In genomic region chr19:38335949-38336637, GRCh38 we compare ENCODE assay signal across 8 cellular contexts. TPM values are rescaled to one million over a fixed set of nuclear protein-coding genes. Genes with fewer than 3 reads are reported as not detected.
DNase-seq lines count a peak whose midpoint lies in the region; ATAC-seq, FAIRE-seq and TF ChIP-seq lines count a peak whose summit lies in the region.

No MANE protein-coding gene starts in this region.

- no peaks in the 10 kb centered on the region for H4K20me1 ChIP-seq in K562 (replicated peaks; ENCODE audit: control insufficient read depth, insufficient read depth, low read length)

- intact Hi-C loops in K562 (cut with micrococcal nuclease) (loop anchor here (1.0 to 5.0 kb wide), 7 partner anchors 20 to 433 kb away; partner anchors contain the start of genes GGN, PSMD8 and SPRED3), sigmoid colon (cut with DNase I) (loop anchor here (1.0 to 10.0 kb wide), 3 partner anchors 38 to 789 kb away; partner anchors contain the start of genes PAK4 and PSMD8)

- peak overlapping the region; percentile 95 for H3K4me2 ChIP-seq in K562 (ENCODE audit: insufficient read depth, low read length)

- no peak for TF ChIP-seq EP300 in K562 (IDR thresholded peaks at IDR 0.05; ENCODE audit: low read length)
- TF ChIP-seq EP300 in sigmoid colon (IDR thresholded peaks at IDR 0.05) = no peak

- H3K9me3 ChIP-seq in K562 (replicated peaks; ENCODE audit: control insufficient read depth, insufficient read depth, low read depth, low read length) (no peaks in the 10 kb centered on the region), iPS DF 6.9 (ENCODE audit: control insufficient read depth, insufficient read depth, low read length) (no peaks in the 10 kb centered on the region), sigmoid colon (no peaks in the 10 kb centered on the region)

- H3K4me3 ChIP-seq in K562 = peak overlapping the region; percentile 85
- H3K4me3 ChIP-seq in iPS DF 6.9 (ENCODE audit: low read length) = peak overlapping the region; percentile 67; the same call in 1 of the 2 replicates
- H3K4me3 ChIP-seq in sigmoid colon = peak overlapping the region; percentile 52 to 69 (median 64)

- peak; percentile 96 for DNase-seq in A172 (ENCODE audit: low spot score)
- DNase-seq in NCI-H2107 (lab: John Stamatoyannopoulos, UW) = peak; percentile 65
- peak; percentile 92 to 98 (median 94) for DNase-seq in K562 (ENCODE audit: extremely low read depth in 1 of 4, low spot score in 3 of 4)
- DNase-seq in iPS DF 6.9 (ENCODE audit: low read depth, low spot score) = peak; percentile 74
- DNase-seq in sigmoid colon = peak; percentile 99

- in situ Hi-C loops in K562 (cut with MboI) = loop anchor here (25.0 kb wide), 1 partner anchor 424 kb away; the partner anchor contains the start of genes SIPA1L3 and WDR87

- TF ChIP-seq CTCF in K562 (IDR thresholded peaks at IDR 0.05 in 2 of 3, conservative IDR thresholded peaks at IDR 0.05 in 1 of 3; ENCODE audit: insufficient read depth in 2 of 3, low read depth in 1 of 3, low read length in 3 of 3) (no peak), sigmoid colon (IDR thresholded peaks at IDR 0.05) (no peak)

- BruUV-seq in K562 (replicated peaks; lab: Mats Ljungman, UMichigan) = no TSS peak

- CTCF ChIA-PET in K562 (lab: Yijun Ruan, JAX; ENCODE audit: low intra/inter-chr PET ratio) = interaction anchor here (0.6 to 3.6 kb wide), 6 partner anchors 92 to 434 kb away, joined by 3 to 41 read pairs (median 12); no protein-coding TSS in a partner anchor

- TF ChIP-seq POLR2A in K562 (conservative IDR thresholded peaks at IDR 0.05) (peak; percentile 74), sigmoid colon (IDR thresholded peaks at IDR 0.05) (peak in 1 of 2 donors; percentile 58)

- H3K36me3 ChIP-seq in K562 (ENCODE audit: control insufficient read depth, insufficient read depth, low read length) = no peaks in the 10 kb centered on the region
- no peaks in the 10 kb centered on the region for H3K36me3 ChIP-seq in iPS DF 6.9 (ENCODE audit: control insufficient read depth, insufficient read depth, low read length)
- H3K36me3 ChIP-seq in sigmoid colon = peaks cover 0 to 6% (median 2%) of the 10 kb centered on the region in 4 donors

- ATAC-seq in GM18520 (IDR thresholded peaks at IDR 0.05; ENCODE audit: unreplicated experiment) (peak; percentile 63), HG03060 (IDR thresholded peaks at IDR 0.05; ENCODE audit: low read depth, unreplicated experiment) (peak; percentile 58), K562 (peak; percentile 92)

- H3K79me2 ChIP-seq in K562 (ENCODE audit: control insufficient read depth, insufficient read depth, low read length) = peaks cover 2% of the 10 kb centered on the region; the same call in 1 of the 3 replicates

- H3K9ac ChIP-seq in K562 (ENCODE audit: insufficient read depth in 1 of 2, low read depth in 2 of 2, low read length in 2 of 2) = peak overlapping the region; percentile 71 to 86

- TF ChIP-seq RAD21 in K562 (CRISPR knock-in tag; conservative IDR thresholded peaks at IDR 0.05 in 1 of 2, IDR thresholded peaks at IDR 0.05 in 1 of 2) = no peak

- peak overlapping the region; percentile 88 for H3K27ac ChIP-seq in K562 (ENCODE audit: extremely low read depth, low read depth, low read length)
- H3K27ac ChIP-seq in iPS DF 6.9 (ENCODE audit: low read length) = no peak overlapping the region
- H3K27ac ChIP-seq in sigmoid colon = peak overlapping the region; percentile 92 to 98 (median 94)

- H3K4me1 ChIP-seq in K562 (replicated peaks in 1 of 2; ENCODE audit: control insufficient read depth in 2 of 2, insufficient read depth in 2 of 2, low read length in 2 of 2) = peaks cover 13 to 34% of the 10 kb centered on the region in 2 experiments; a peak in 4 of 5 replicates
- no peaks in the 10 kb centered on the region for H3K4me1 ChIP-seq in iPS DF 6.9 (ENCODE audit: control insufficient read depth, insufficient read depth, low read length)
- H3K4me1 ChIP-seq in sigmoid colon = peaks cover 0 to 17% (median 14%) of the 10 kb centered on the region in 4 donors

- FAIRE-seq in TTC549 (lab: Jason Lieb, UNC) = peak; percentile 90
- FAIRE-seq in K562 (lab: Jason Lieb, UNC) = peak; percentile 88

- WGBS in K562 (ENCODE audit: insufficient coverage, low coverage, missing lambda C conversion rate) = 0% methylated on average over 27 of the region's 52 CpGs
- no CpG with 5 or more reads among the region's 52 CpGs for WGBS in iPS DF 6.9 (ENCODE audit: insufficient coverage, insufficient read length)
- 1% methylated on average over 52 of the region's 52 CpGs for WGBS in sigmoid colon, 2 donors

- POLR2A ChIA-PET in K562 (lab: Yijun Ruan, JAX) = interaction anchor here (0.5 to 2.6 kb wide), 4 partner anchors 15 to 341 kb away, joined by 3 to 8 read pairs (median 4); no protein-coding TSS in a partner anchor

- H3K9me1 ChIP-seq in K562 (ENCODE audit: control insufficient read depth, insufficient read depth, low read length) = no peaks in the 10 kb centered on the region

- H2AFZ ChIP-seq in K562 (ENCODE audit: low read depth, low read length) = peak overlapping the region; percentile 90

- H3K27me3 ChIP-seq in K562 (ENCODE audit: control insufficient read depth in 2 of 2, insufficient read depth in 2 of 2, low read length in 2 of 2) (no peaks in the 10 kb centered on the region), iPS DF 6.9 (ENCODE audit: control insufficient read depth, insufficient read depth, low read length) (no peaks in the 10 kb centered on the region), sigmoid colon (no peaks in the 10 kb centered on the region)

RNA-seq across cellular contexts. Expression of gene CATSPERG, which starts 0.5 kb away (rescaled TPM):
- total RNA-seq in A172 (2014; rRNA removed; shearing (Covaris generic)) = 1.5 TPM in 2 replicates
- total RNA-seq in K562 (2011; cell fraction: chromatin; rRNA removed; ENCODE audit: low replicate concordance) = 13.9 and 31.7 TPM in 2 replicates
- 19.7 and 20.7 TPM in 2 replicates for total RNA-seq in K562 (2011; cell fraction: nucleolus; rRNA removed)
- 21.0 and 26.9 TPM in 2 replicates for total RNA-seq in K562 (2011; cell fraction: nucleoplasm; rRNA removed)
- total RNA-seq in K562 (2014; rRNA removed) = 0.37 TPM in 1 of 2 replicates, not detected in the other
- total RNA-seq in K562 (2014; rRNA removed; fragmentation: Illumina TruSeq; extraction: Trizol) = 0.41 and 0.58 TPM in 2 replicates
- total RNA-seq in K562 (2015; rRNA removed; fragmentation: Illumina TruSeq; extraction: Trizol) = 0.72 and 0.76 TPM in 2 replicates
- 1.8 and 2.2 TPM in 2 replicates for total RNA-seq in K562 (2021)
- polyA plus RNA-seq in K562 (2011; rRNA removed) = 0.56 and 1.0 TPM in 2 replicates
- 0.27 and 0.46 TPM in 2 replicates for polyA plus RNA-seq in K562 (2011; cell fraction: cytosol; rRNA removed)
- 3.2 and 3.3 TPM in 2 replicates for polyA plus RNA-seq in K562 (2011; cell fraction: nucleus; rRNA removed)
- polyA plus RNA-seq in K562 (2012) = 0.55 and 0.90 TPM in 2 replicates
- polyA plus RNA-seq in K562 (2014; fragmentation: Illumina TruSeq; extraction: Trizol) = 0.15 and 0.30 TPM in 2 replicates
- polyA plus RNA-seq in K562 (2014; fragmentation: Nextera tagmentation; extraction: Ambion mirVana) = under 1 TPM in 1 of 2 experiments, not detected in 1; 0.07 TPM
- 0.97 and 1.1 TPM in 2 replicates for polyA plus RNA-seq in K562 (2014; rRNA removed)
- polyA minus RNA-seq in K562 (2011; rRNA and poly(A)+ RNA removed) = 1.3 and 1.6 TPM in 2 replicates
- 0.95 and 1.5 TPM in 2 replicates for polyA minus RNA-seq in K562 (2011; cell fraction: cytosol; rRNA and poly(A)+ RNA removed)
- polyA minus RNA-seq in K562 (2011; cell fraction: nucleus; rRNA and poly(A)+ RNA removed) = 3.6 and 4.6 TPM in 2 replicates
- 1 to 10 TPM; 2.3 to 5.5 (median 4.4) TPM for total RNA-seq in sigmoid colon
- polyA plus RNA-seq in sigmoid colon = 1 to 10 TPM in 1 of 3 donors, under 1 TPM in 1, not detected in 1; 0.69 to 7.7 TPM

RNA-seq across cellular contexts. Expression of gene KCNK6, which starts 16.4 kb away (rescaled TPM):
- 0.17 and 0.57 TPM in 2 replicates for total RNA-seq in A172 (2014; rRNA removed; shearing (Covaris generic))
- 0.18 and 0.90 TPM in 2 replicates for total RNA-seq in K562 (2011; cell fraction: chromatin; rRNA removed; ENCODE audit: low replicate concordance)
- total RNA-seq in K562 (2011; cell fraction: nucleolus; rRNA removed) = 0.17 and 0.92 TPM in 2 replicates
- total RNA-seq in K562 (2011; cell fraction: nucleoplasm; rRNA removed) = 0.29 and 1.1 TPM in 2 replicates
- 0.05 and 0.12 TPM in 2 replicates for total RNA-seq in K562 (2014; rRNA removed)
- total RNA-seq in K562 (2014; rRNA removed; fragmentation: Illumina TruSeq; extraction: Trizol) = 0.06 and 0.15 TPM in 2 replicates
- 0.04 and 0.07 TPM in 2 replicates for total RNA-seq in K562 (2015; rRNA removed; fragmentation: Illumina TruSeq; extraction: Trizol)
- 0.18 and 0.31 TPM in 2 replicates for total RNA-seq in K562 (2021)
- 0.07 and 0.16 TPM in 2 replicates for polyA plus RNA-seq in K562 (2011; rRNA removed)
- 0.07 and 0.25 TPM in 2 replicates for polyA plus RNA-seq in K562 (2011; cell fraction: cytosol; rRNA removed)
- 0.10 TPM in 2 replicates for polyA plus RNA-seq in K562 (2011; cell fraction: nucleus; rRNA removed)
- 0.20 and 0.47 TPM in 2 replicates for polyA plus RNA-seq in K562 (2012)
- polyA plus RNA-seq in K562 (2014; fragmentation: Illumina TruSeq; extraction: Trizol) = 0.08 and 0.42 TPM in 2 replicates
- under 1 TPM; 0.24 to 0.27 TPM for polyA plus RNA-seq in K562 (2014; fragmentation: Nextera tagmentation; extraction: Ambion mirVana)
- polyA plus RNA-seq in K562 (2014; rRNA removed) = 0.07 and 0.08 TPM in 2 replicates
- 0.07 and 0.09 TPM in 2 replicates for polyA minus RNA-seq in K562 (2011; rRNA and poly(A)+ RNA removed)
- not detected in 2 replicates for polyA minus RNA-seq in K562 (2011; cell fraction: cytosol; rRNA and poly(A)+ RNA removed)
- under 0.01 and 0.11 TPM in 2 replicates for polyA minus RNA-seq in K562 (2011; cell fraction: nucleus; rRNA and poly(A)+ RNA removed)
- 10 to 100 TPM in 3 of 4 donors, 1 to 10 TPM in 1; 6.6 to 24.6 (median 14.2) TPM for total RNA-seq in sigmoid colon
- 10 to 100 TPM in 1 of 3 donors, 1 to 10 TPM in 2; 5.4 to 20.6 (median 6.0) TPM for polyA plus RNA-seq in sigmoid colon

RNA-seq across cellular contexts. Expression of gene YIF1B, which starts 20.3 kb away (rescaled TPM):
- 98.8 and 110 TPM in 2 replicates for total RNA-seq in A172 (2014; rRNA removed; shearing (Covaris generic))
- 108 and 422 TPM in 2 replicates for total RNA-seq in K562 (2011; cell fraction: chromatin; rRNA removed; ENCODE audit: low replicate concordance)
- 844 and 880 TPM in 2 replicates for total RNA-seq in K562 (2011; cell fraction: nucleolus; rRNA removed)
- total RNA-seq in K562 (2011; cell fraction: nucleoplasm; rRNA removed) = 389 and 454 TPM in 2 replicates
- total RNA-seq in K562 (2014; rRNA removed) (397 and 458 TPM in 2 replicates), K562 (2014; rRNA removed; fragmentation: Illumina TruSeq; extraction: Trizol) (92.4 and 102 TPM in 2 replicates), K562 (2015; rRNA removed; fragmentation: Illumina TruSeq; extraction: Trizol) (213 and 217 TPM in 2 replicates), K562 (2021) (329 and 345 TPM in 2 replicates), sigmoid colon (10 to 100 TPM; 12.5 to 22.5 (median 15.8) TPM)
- polyA plus RNA-seq in K562 (2011; rRNA removed) (400 and 618 TPM in 2 replicates), K562 (2014; fragmentation: Illumina TruSeq; extraction: Trizol) (323 and 490 TPM in 2 replicates), K562 (2014; fragmentation: Nextera tagmentation; extraction: Ambion mirVana) (10 to 100 TPM in 1 of 2 experiments, 1 to 10 TPM in 1; 8.5 to 84.7 TPM), K562 (2014; rRNA removed) (586 and 617 TPM in 2 replicates), sigmoid colon (10 to 100 TPM; 13.8 to 77.5 (median 14.3) TPM)
- 1,022 and 1,984 TPM in 2 replicates for polyA plus RNA-seq in K562 (2011; cell fraction: cytosol; rRNA removed)
- polyA plus RNA-seq in K562 (2011; cell fraction: nucleus; rRNA removed) = 645 and 781 TPM in 2 replicates
- polyA plus RNA-seq in K562 (2012) = 339 and 566 TPM in 2 replicates
- polyA minus RNA-seq in K562 (2011; rRNA and poly(A)+ RNA removed) = 79.0 and 123 TPM in 2 replicates
- polyA minus RNA-seq in K562 (2011; cell fraction: cytosol; rRNA and poly(A)+ RNA removed) = 183 and 249 TPM in 2 replicates
- 64.5 and 82.9 TPM in 2 replicates for polyA minus RNA-seq in K562 (2011; cell fraction: nucleus; rRNA and poly(A)+ RNA removed)

RNA-seq across cellular contexts. Expression of gene C19orf33, which starts 32.0 kb away (rescaled TPM):
- total RNA-seq in A172 (2014; rRNA removed; shearing (Covaris generic)) = 220 and 316 TPM in 2 replicates
- total RNA-seq in K562 (2011; cell fraction: chromatin; rRNA removed; ENCODE audit: low replicate concordance) = not detected in 2 replicates
- total RNA-seq in K562 (2011; cell fraction: nucleolus; rRNA removed) = not detected in 2 replicates
- not detected in 2 replicates for total RNA-seq in K562 (2011; cell fraction: nucleoplasm; rRNA removed)
- not detected in 2 replicates for total RNA-seq in K562 (2014; rRNA removed)
- not detected in 2 replicates for total RNA-seq in K562 (2014; rRNA removed; fragmentation: Illumina TruSeq; extraction: Trizol)
- total RNA-seq in K562 (2015; rRNA removed; fragmentation: Illumina TruSeq; extraction: Trizol) = not detected in 2 replicates
- not detected in 2 replicates for total RNA-seq in K562 (2021)
- not detected in 2 replicates for polyA plus RNA-seq in K562 (2011; rRNA removed)
- 0.57 TPM in 1 of 2 replicates, not detected in the other for polyA plus RNA-seq in K562 (2011; cell fraction: cytosol; rRNA removed)
- not detected in 2 replicates for polyA plus RNA-seq in K562 (2011; cell fraction: nucleus; rRNA removed)
- polyA plus RNA-seq in K562 (2012) = 0.29 TPM in 1 of 2 replicates, not detected in the other
- polyA plus RNA-seq in K562 (2014; fragmentation: Illumina TruSeq; extraction: Trizol) = not detected in 2 replicates
- polyA plus RNA-seq in K562 (2014; fragmentation: Nextera tagmentation; extraction: Ambion mirVana) = not detected
- polyA plus RNA-seq in K562 (2014; rRNA removed) = 3.2 TPM in 1 of 2 replicates, not detected in the other
- polyA minus RNA-seq in K562 (2011; rRNA and poly(A)+ RNA removed) = not detected in 2 replicates
- polyA minus RNA-seq in K562 (2011; cell fraction: cytosol; rRNA and poly(A)+ RNA removed) = not detected in 2 replicates
- 0.81 TPM in 1 of 2 replicates, not detected in the other for polyA minus RNA-seq in K562 (2011; cell fraction: nucleus; rRNA and poly(A)+ RNA removed)
- 10 to 100 TPM in 1 of 4 donors, 1 to 10 TPM in 1, not detected in 2; 5.8 to 18.2 TPM for total RNA-seq in sigmoid colon
- 1,000 to 10,000 TPM in 2 of 3 donors, 100 to 1,000 TPM in 1; 704 to 2,364 (median 1,405) TPM for polyA plus RNA-seq in sigmoid colon

RNA-seq across cellular contexts. Expression of gene PSMD8, which starts 38.3 kb away (rescaled TPM):
- 447 and 579 TPM in 2 replicates for total RNA-seq in A172 (2014; rRNA removed; shearing (Covaris generic))
- 76.7 and 164 TPM in 2 replicates for total RNA-seq in K562 (2011; cell fraction: chromatin; rRNA removed; ENCODE audit: low replicate concordance)
- 169 and 187 TPM in 2 replicates for total RNA-seq in K562 (2011; cell fraction: nucleolus; rRNA removed)
- 126 and 134 TPM in 2 replicates for total RNA-seq in K562 (2011; cell fraction: nucleoplasm; rRNA removed)
- 379 and 498 TPM in 2 replicates for total RNA-seq in K562 (2014; rRNA removed)
- total RNA-seq in K562 (2014; rRNA removed; fragmentation: Illumina TruSeq; extraction: Trizol) = 222 and 257 TPM in 2 replicates
- 315 and 317 TPM in 2 replicates for total RNA-seq in K562 (2015; rRNA removed; fragmentation: Illumina TruSeq; extraction: Trizol)
- 304 and 317 TPM in 2 replicates for total RNA-seq in K562 (2021)
- polyA plus RNA-seq in K562 (2011; rRNA removed) = 561 and 583 TPM in 2 replicates
- 760 and 1,382 TPM in 2 replicates for polyA plus RNA-seq in K562 (2011; cell fraction: cytosol; rRNA removed)
- polyA plus RNA-seq in K562 (2011; cell fraction: nucleus; rRNA removed) = 215 and 238 TPM in 2 replicates
- 347 and 565 TPM in 2 replicates for polyA plus RNA-seq in K562 (2012)
- 377 and 397 TPM in 2 replicates for polyA plus RNA-seq in K562 (2014; fragmentation: Illumina TruSeq; extraction: Trizol)
- 100 to 1,000 TPM; 130 to 244 TPM for polyA plus RNA-seq in K562 (2014; fragmentation: Nextera tagmentation; extraction: Ambion mirVana)
- 372 and 502 TPM in 2 replicates for polyA plus RNA-seq in K562 (2014; rRNA removed)
- polyA minus RNA-seq in K562 (2011; rRNA and poly(A)+ RNA removed) = 222 and 326 TPM in 2 replicates
- 135 and 197 TPM in 2 replicates for polyA minus RNA-seq in K562 (2011; cell fraction: cytosol; rRNA and poly(A)+ RNA removed)
- polyA minus RNA-seq in K562 (2011; cell fraction: nucleus; rRNA and poly(A)+ RNA removed) = 64.9 and 72.1 TPM in 2 replicates
- 100 to 1,000 TPM; 129 to 271 (median 158) TPM for total RNA-seq in sigmoid colon
- polyA plus RNA-seq in sigmoid colon = 100 to 1,000 TPM; 125 to 158 (median 147) TPM
